Comparison of ENCODE assay signal across 1 cellular context in genomic region chr5:87266914-87267573, GRCh38.
TF ChIP-seq lines count a peak whose summit lies in the region.

No MANE protein-coding gene starts in this region.

TF ChIP-seq in HEK293, 187 proteins besides CTCF, POLR2A, EP300 and RAD21 (continued from another document):
- TF ChIP-seq, protein P1, sequence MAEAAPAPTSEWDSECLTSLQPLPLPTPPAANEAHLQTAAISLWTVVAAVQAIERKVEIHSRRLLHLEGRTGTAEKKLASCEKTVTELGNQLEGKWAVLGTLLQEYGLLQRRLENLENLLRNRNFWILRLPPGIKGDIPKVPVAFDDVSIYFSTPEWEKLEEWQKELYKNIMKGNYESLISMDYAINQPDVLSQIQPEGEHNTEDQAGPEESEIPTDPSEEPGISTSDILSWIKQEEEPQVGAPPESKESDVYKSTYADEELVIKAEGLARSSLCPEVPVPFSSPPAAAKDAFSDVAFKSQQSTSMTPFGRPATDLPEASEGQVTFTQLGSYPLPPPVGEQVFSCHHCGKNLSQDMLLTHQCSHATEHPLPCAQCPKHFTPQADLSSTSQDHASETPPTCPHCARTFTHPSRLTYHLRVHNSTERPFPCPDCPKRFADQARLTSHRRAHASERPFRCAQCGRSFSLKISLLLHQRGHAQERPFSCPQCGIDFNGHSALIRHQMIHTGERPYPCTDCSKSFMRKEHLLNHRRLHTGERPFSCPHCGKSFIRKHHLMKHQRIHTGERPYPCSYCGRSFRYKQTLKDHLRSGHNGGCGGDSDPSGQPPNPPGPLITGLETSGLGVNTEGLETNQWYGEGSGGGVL (tag by site-specific recombination; IDR thresholded peaks at IDR 0.05), result peak; percentile 92
- TF ChIP-seq BCL11B (tag by site-specific recombination; IDR thresholded peaks at IDR 0.05; ENCODE audit: low read depth) (peak; percentile 14; the same call in 1 of the 2 replicates), ZNF214 (tag by site-specific recombination; IDR thresholded peaks at IDR 0.05; ENCODE audit: borderline replicate concordance) (no peak), ZNF610 (tag by site-specific recombination; IDR thresholded peaks at IDR 0.05; ENCODE audit: borderline replicate concordance) (no peak), HOXA7 (CRISPR knock-in tag; IDR thresholded peaks at IDR 0.05; ENCODE audit: borderline replicate concordance) (no peak), ZNF391 (tag by site-specific recombination; IDR thresholded peaks at IDR 0.05; ENCODE audit: borderline replicate concordance, low read depth) (no peak; the same call in 1 of the 2 replicates), ZNF501 (tag by site-specific recombination; IDR thresholded peaks at IDR 0.05) (no peak; the same call in 1 of the 2 replicates), ELK4 (IDR thresholded peaks at IDR 0.05; ENCODE audit: borderline replicate concordance, low read depth, low read length) (no peak), ZNF629 (tag by site-specific recombination; IDR thresholded peaks at IDR 0.05) (no peak), ZFP37 (tag by site-specific recombination; IDR thresholded peaks at IDR 0.05) (no peak), ZBTB17 (tag by site-specific recombination; IDR thresholded peaks at IDR 0.05) (no peak), ZNF302 (tag by site-specific recombination; IDR thresholded peaks at IDR 0.05; ENCODE audit: low read depth) (no peak), PRDM10 (tag by site-specific recombination; IDR thresholded peaks at IDR 0.05) (no peak), ZNF837 (tag by site-specific recombination; IDR thresholded peaks at IDR 0.05) (no peak), ZNF2 (tag by site-specific recombination; IDR thresholded peaks at IDR 0.05) (peak; percentile 75), ZNF473 (tag by site-specific recombination; IDR thresholded peaks at IDR 0.05) (no peak), MEIS1 (CRISPR knock-in tag; IDR thresholded peaks at IDR 0.05; ENCODE audit: borderline replicate concordance) (no peak), HOXC10 (CRISPR knock-in tag; IDR thresholded peaks at IDR 0.05) (no peak), ZXDB (tag by site-specific recombination; IDR thresholded peaks at IDR 0.05) (no peak; the same call in 1 of the 2 replicates)
- TF ChIP-seq, protein P2, sequence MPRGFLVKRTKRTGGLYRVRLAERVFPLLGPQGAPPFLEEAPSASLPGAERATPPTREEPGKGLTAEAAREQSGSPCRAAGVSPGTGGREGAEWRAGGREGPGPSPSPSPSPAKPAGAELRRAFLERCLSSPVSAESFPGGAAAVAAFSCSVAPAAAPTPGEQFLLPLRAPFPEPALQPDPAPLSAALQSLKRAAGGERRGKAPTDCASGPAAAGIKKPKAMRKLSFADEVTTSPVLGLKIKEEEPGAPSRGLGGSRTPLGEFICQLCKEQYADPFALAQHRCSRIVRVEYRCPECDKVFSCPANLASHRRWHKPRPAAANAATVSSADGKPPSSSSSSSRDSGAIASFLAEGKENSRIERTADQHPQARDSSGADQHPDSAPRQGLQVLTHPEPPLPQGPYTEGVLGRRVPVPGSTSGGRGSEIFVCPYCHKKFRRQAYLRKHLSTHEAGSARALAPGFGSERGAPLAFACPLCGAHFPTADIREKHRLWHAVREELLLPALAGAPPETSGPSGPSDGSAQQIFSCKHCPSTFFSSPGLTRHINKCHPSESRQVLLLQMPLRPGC (tag by site-specific recombination; IDR thresholded peaks at IDR 0.05), result peak; percentile 49; the same call in 1 of the 2 replicates
- TF ChIP-seq, protein P3, sequence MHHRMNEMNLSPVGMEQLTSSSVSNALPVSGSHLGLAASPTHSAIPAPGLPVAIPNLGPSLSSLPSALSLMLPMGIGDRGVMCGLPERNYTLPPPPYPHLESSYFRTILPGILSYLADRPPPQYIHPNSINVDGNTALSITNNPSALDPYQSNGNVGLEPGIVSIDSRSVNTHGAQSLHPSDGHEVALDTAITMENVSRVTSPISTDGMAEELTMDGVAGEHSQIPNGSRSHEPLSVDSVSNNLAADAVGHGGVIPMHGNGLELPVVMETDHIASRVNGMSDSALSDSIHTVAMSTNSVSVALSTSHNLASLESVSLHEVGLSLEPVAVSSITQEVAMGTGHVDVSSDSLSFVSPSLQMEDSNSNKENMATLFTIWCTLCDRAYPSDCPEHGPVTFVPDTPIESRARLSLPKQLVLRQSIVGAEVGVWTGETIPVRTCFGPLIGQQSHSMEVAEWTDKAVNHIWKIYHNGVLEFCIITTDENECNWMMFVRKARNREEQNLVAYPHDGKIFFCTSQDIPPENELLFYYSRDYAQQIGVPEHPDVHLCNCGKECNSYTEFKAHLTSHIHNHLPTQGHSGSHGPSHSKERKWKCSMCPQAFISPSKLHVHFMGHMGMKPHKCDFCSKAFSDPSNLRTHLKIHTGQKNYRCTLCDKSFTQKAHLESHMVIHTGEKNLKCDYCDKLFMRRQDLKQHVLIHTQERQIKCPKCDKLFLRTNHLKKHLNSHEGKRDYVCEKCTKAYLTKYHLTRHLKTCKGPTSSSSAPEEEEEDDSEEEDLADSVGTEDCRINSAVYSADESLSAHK (tag by site-specific recombination; IDR thresholded peaks at IDR 0.05), result peak; percentile 50; the same call in 1 of the 2 replicates
- TF ChIP-seq, protein P4, sequence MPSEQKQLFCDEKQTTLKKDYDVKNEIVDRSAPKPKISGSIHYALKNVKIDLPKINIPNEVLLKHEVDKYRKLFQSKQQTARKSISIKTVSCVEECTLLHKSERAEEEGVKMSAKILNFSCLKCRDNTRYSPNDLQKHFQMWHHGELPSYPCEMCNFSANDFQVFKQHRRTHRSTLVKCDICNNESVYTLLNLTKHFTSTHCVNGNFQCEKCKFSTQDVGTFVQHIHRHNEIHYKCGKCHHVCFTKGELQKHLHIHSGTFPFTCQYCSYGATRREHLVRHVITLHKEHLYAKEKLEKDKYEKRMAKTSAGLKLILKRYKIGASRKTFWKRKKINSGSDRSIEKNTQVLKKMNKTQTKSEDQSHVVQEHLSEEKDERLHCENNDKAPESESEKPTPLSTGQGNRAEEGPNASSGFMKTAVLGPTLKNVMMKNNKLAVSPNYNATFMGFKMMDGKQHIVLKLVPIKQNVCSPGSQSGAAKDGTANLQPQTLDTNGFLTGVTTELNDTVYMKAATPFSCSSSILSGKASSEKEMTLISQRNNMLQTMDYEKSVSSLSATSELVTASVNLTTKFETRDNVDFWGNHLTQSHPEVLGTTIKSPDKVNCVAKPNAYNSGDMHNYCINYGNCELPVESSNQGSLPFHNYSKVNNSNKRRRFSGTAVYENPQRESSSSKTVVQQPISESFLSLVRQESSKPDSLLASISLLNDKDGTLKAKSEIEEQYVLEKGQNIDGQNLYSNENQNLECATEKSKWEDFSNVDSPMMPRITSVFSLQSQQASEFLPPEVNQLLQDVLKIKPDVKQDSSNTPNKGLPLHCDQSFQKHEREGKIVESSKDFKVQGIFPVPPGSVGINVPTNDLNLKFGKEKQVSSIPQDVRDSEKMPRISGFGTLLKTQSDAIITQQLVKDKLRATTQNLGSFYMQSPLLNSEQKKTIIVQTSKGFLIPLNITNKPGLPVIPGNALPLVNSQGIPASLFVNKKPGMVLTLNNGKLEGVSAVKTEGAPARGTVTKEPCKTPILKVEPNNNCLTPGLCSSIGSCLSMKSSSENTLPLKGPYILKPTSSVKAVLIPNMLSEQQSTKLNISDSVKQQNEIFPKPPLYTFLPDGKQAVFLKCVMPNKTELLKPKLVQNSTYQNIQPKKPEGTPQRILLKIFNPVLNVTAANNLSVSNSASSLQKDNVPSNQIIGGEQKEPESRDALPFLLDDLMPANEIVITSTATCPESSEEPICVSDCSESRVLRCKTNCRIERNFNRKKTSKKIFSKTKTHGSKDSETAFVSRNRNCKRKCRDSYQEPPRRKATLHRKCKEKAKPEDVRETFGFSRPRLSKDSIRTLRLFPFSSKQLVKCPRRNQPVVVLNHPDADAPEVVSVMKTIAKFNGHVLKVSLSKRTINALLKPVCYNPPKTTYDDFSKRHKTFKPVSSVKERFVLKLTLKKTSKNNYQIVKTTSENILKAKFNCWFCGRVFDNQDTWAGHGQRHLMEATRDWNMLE (tag by site-specific recombination; conservative IDR thresholded peaks at IDR 0.05; ENCODE audit: low read depth), result 0 out of 2 replicates have a peak, but pooled peaks have one; percentile 28
